In genomic region chr19:49637865-49638350, GRCh38 we compare ENCODE assay signal across 8 cellular contexts. TPM values are rescaled to one million over a fixed set of nuclear protein-coding genes. Genes with fewer than 3 reads are reported as not detected.
DNase-seq lines count a peak whose midpoint lies in the region; ATAC-seq and TF ChIP-seq lines count a peak whose summit lies in the region.

No MANE protein-coding gene starts in this region.

- in situ Hi-C loops in astrocyte of the spinal cord (cut with HindIII; ENCODE audit: low sequenced_read_pairs) = no loop called here

- TF ChIP-seq CTCF in BJ (IDR thresholded peaks at IDR 0.05; ENCODE audit: insufficient read depth, low read depth, low read length) = no peak
- no peak for TF ChIP-seq CTCF in astrocyte of the spinal cord (IDR thresholded peaks at IDR 0.05; ENCODE audit: low read depth, low read length)

- H3K4me1 Mint-ChIP-seq in stimulated activated effector memory CD8-positive, alpha-beta T cell treated with anti-CD3 and anti-CD28 coated beads, Interleukin-12 subunit alpha, Interleukin-12 subunit beta, amount 100 ng/mL, for 72 hours = peaks cover 55% of the 10 kb centered on the region

- H3K4me3 Mint-ChIP-seq in stimulated activated effector memory CD8-positive, alpha-beta T cell treated with anti-CD3 and anti-CD28 coated beads, Interleukin-12 subunit alpha, Interleukin-12 subunit beta, amount 100 ng/mL, for 72 hours = peak overlapping the region; percentile 99

- H3K36me3 ChIP-seq in BJ (ENCODE audit: control insufficient read depth, insufficient read depth, low read length) (peaks cover 5% of the 10 kb centered on the region; the same call in 1 of the 2 replicates), HUES48 (ENCODE audit: control insufficient read depth, insufficient read depth, low read length) (no peaks in the 10 kb centered on the region), iPS-20b (ENCODE audit: insufficient read depth, low read depth, low read length) (no peaks in the 10 kb centered on the region)

- CTCF ChIA-PET in BJ (lab: Yijun Ruan, JAX) = interaction anchor here (0.5 to 1.7 kb wide), 7 partner anchors 14 to 67 kb away, joined by 3 to 5 read pairs (median 3); partner anchors contain the start of gene PRMT1

- POLR2A ChIA-PET in BJ (lab: Charles Lee) = no interaction called here

- H3K9me3 Mint-ChIP-seq in stimulated activated effector memory CD8-positive, alpha-beta T cell treated with anti-CD3 and anti-CD28 coated beads, Interleukin-12 subunit alpha, Interleukin-12 subunit beta, amount 100 ng/mL, for 72 hours = no peaks in the 10 kb centered on the region

- no peaks in the 10 kb centered on the region for H3K27me3 ChIP-seq in BJ (ENCODE audit: control insufficient read depth, insufficient read depth, low read length)
- no peaks in the 10 kb centered on the region for H3K27me3 ChIP-seq in HUES48 (ENCODE audit: control insufficient read depth, insufficient read depth, low read length)
- H3K27me3 ChIP-seq in iPS-20b (ENCODE audit: insufficient read depth, low read length) = peaks cover 12% of the 10 kb centered on the region

- peaks cover 56% of the 10 kb centered on the region for H3K36me3 Mint-ChIP-seq in stimulated activated effector memory CD8-positive, alpha-beta T cell treated with anti-CD3 and anti-CD28 coated beads, Interleukin-12 subunit alpha, Interleukin-12 subunit beta, amount 100 ng/mL, for 72 hours

- H3K4me3 ChIP-seq in BJ (ENCODE audit: low read depth, low read length) = peak overlapping the region; percentile 55
- peak overlapping the region; percentile 54 for H3K4me3 ChIP-seq in HUES48 (ENCODE audit: low read depth, low read length)
- peak overlapping the region; percentile 77 for H3K4me3 ChIP-seq in astrocyte of the spinal cord (ENCODE audit: low read depth, low read length)
- peak overlapping the region; percentile 61; the same call in 1 of the 2 replicates for H3K4me3 ChIP-seq in iPS-20b (ENCODE audit: low read length)

- ATAC-seq in stimulated activated effector memory CD8-positive, alpha-beta T cell treated with anti-CD3 and anti-CD28 coated beads, Interleukin-12 subunit alpha, Interleukin-12 subunit beta, amount 100 ng/mL, for 72 hours = no peak
- ATAC-seq in HG02885 (IDR thresholded peaks at IDR 0.05; ENCODE audit: poor library complexity, unreplicated experiment) = no peak

- peak; percentile 34 for DNase-seq in BJ (ENCODE audit: low read depth)
- peak; percentile 65 for DNase-seq in astrocyte of the spinal cord (ENCODE audit: low read depth, low spot score)
- DNase-seq in stimulated activated effector memory CD8-positive, alpha-beta T cell treated with anti-CD3 and anti-CD28 coated beads, Interleukin-12 subunit alpha, Interleukin-12 subunit beta, amount 100 ng/mL, for 72 hours (ENCODE audit: low spot score in 2 of 2) = no peak
- no peak for DNase-seq in stimulated activated CD4-positive, alpha-beta T cell treated with anti-CD3 and anti-CD28 coated beads, Interleukin-4, amount 100 ng/mL, for 4 hours
- no peak for DNase-seq in NCI-H2029 treated with DMSO at 0.1 percent for 48 hours (lab: John Stamatoyannopoulos, UW)

- H3K4me1 ChIP-seq in HUES48 (ENCODE audit: control insufficient read depth, insufficient read depth, low read length) (peaks cover 19% of the 10 kb centered on the region), iPS-20b (ENCODE audit: insufficient read depth, low read length) (peaks cover 12% of the 10 kb centered on the region)

- H3K9me3 ChIP-seq in HUES48 (ENCODE audit: control insufficient read depth, insufficient read depth, low read length) (no peaks in the 10 kb centered on the region), iPS-20b (ENCODE audit: insufficient read depth, low read depth, low read length) (no peaks in the 10 kb centered on the region)

- no peak overlapping the region for H3K9ac ChIP-seq in HUES48 (ENCODE audit: low read depth, low read length)
- peak overlapping the region; percentile 48; the same call in 1 of the 2 replicates for H3K9ac ChIP-seq in iPS-20b (ENCODE audit: low read depth, low read length)

- peak overlapping the region; percentile 99 for H3K27ac Mint-ChIP-seq in stimulated activated effector memory CD8-positive, alpha-beta T cell treated with anti-CD3 and anti-CD28 coated beads, Interleukin-12 subunit alpha, Interleukin-12 subunit beta, amount 100 ng/mL, for 72 hours

- H3K27ac ChIP-seq in HUES48 (ENCODE audit: low read depth, low read length) (peak overlapping the region; percentile 76), iPS-20b (ENCODE audit: low read length) (no peak overlapping the region)

RNA-seq across cellular contexts. Expression of gene RRAS, which starts 2.0 kb away (rescaled TPM):
- polyA plus RNA-seq in BJ (2011; rRNA removed) = 117 and 186 TPM in 2 replicates
- 70.9 and 78.5 TPM in 2 replicates for polyA minus RNA-seq in BJ (2011; rRNA and poly(A)+ RNA removed)

RNA-seq across cellular contexts. Expression of gene SCAF1, which starts 4.1 kb away (rescaled TPM):
- polyA plus RNA-seq in BJ (2011; rRNA removed) = 2.8 and 3.4 TPM in 2 replicates
- 1.7 and 2.3 TPM in 2 replicates for polyA minus RNA-seq in BJ (2011; rRNA and poly(A)+ RNA removed)

RNA-seq across cellular contexts. Expression of gene IRF3, which starts 27.7 kb away (rescaled TPM):
- 47.5 and 68.5 TPM in 2 replicates for polyA plus RNA-seq in BJ (2011; rRNA removed)
- 19.2 and 32.7 TPM in 2 replicates for polyA minus RNA-seq in BJ (2011; rRNA and poly(A)+ RNA removed)

RNA-seq across cellular contexts. Expression of gene BCL2L12, which starts 27.8 kb away (rescaled TPM):
- 14.2 and 21.5 TPM in 2 replicates for polyA plus RNA-seq in BJ (2011; rRNA removed)
- 8.5 and 9.5 TPM in 2 replicates for polyA minus RNA-seq in BJ (2011; rRNA and poly(A)+ RNA removed)

RNA-seq across cellular contexts. Expression of gene PRMT1, which starts 39.2 kb away (rescaled TPM):
- 269 and 372 TPM in 2 replicates for polyA plus RNA-seq in BJ (2011; rRNA removed)
- 216 and 405 TPM in 2 replicates for polyA minus RNA-seq in BJ (2011; rRNA and poly(A)+ RNA removed)

Comparison
In these comparisons a context has a peak if more than half of its experiments do, and no peak if none do; other contexts are left out.
1. DNase-seq: peak in BJ (single experiment) and astrocyte of the spinal cord (single experiment); none in stimulated activated effector memory CD8-positive, alpha-beta T cell treated with anti-CD3 and anti-CD28 coated beads, Interleukin-12 subunit alpha, Interleukin-12 subunit beta, amount 100 ng/mL, for 72 hours (0 of 2), stimulated activated CD4-positive, alpha-beta T cell treated with anti-CD3 and anti-CD28 coated beads, Interleukin-4, amount 100 ng/mL, for 4 hours (0 of 2) and NCI-H2029 treated with DMSO at 0.1 percent for 48 hours (single experiment).
2. Peak in every context shown above with its lines, with median percentiles within 50 percentile points of each other: H3K4me3 ChIP-seq.